8 cellular contexts compared by ENCODE assay signal in genomic region chr3:178084938-178085816, GRCh38.
DNase-seq lines count a peak whose midpoint lies in the region; ATAC-seq and TF ChIP-seq lines count a peak whose summit lies in the region.

No MANE protein-coding gene starts in this region.

- DNase-seq in T47D (ENCODE audit: low read depth in 1 of 2, low spot score in 1 of 2) (peak; percentile 33 to 91), mammary epithelial cell (no peak), SJCRH30 (peak; percentile 64 to 66), choroid plexus epithelial cell (ENCODE audit: low read depth) (peak; percentile 98), left kidney (ENCODE audit: low read depth, low spot score) (peak; percentile 97)
- DNase-seq in stimulated activated CD4-positive, alpha-beta T cell treated with anti-CD3 and anti-CD28 coated beads, Interleukin-1b, Interleukin-23, amount 100 ng/mL, for 4 hours (ENCODE audit: low read depth in 2 of 2): peak; percentile 12 to 14

- in situ Hi-C loops in T47D (cut with HindIII; ENCODE audit: low pct_unique_long_range_greater_than_20kb, low sequenced_read_pairs): no loop called here
- in situ Hi-C loops in mammary epithelial cell (cut with MboI; ENCODE audit: low sequenced_read_pairs in 2 of 2): no loop called here

- H3K4me3 ChIP-seq in mammary epithelial cell (replicated peaks in 1 of 3; ENCODE audit: insufficient read depth in 1 of 3, low read depth in 2 of 3, low read length in 3 of 3): no peak overlapping the region
- no peak overlapping the region for H3K4me3 ChIP-seq in SJCRH30
- H3K4me3 ChIP-seq in choroid plexus epithelial cell (ENCODE audit: low read depth, low read length): no peak overlapping the region

- H3K4me1 ChIP-seq in mammary epithelial cell (ENCODE audit: insufficient read depth, low read length) (no peaks in the 10 kb centered on the region), SJCRH30 (peaks cover 7% of the 10 kb centered on the region)

- H4K20me1 ChIP-seq in mammary epithelial cell (ENCODE audit: insufficient read depth, low read length): no peaks in the 10 kb centered on the region

- WGBS in mammary epithelial cell (ENCODE audit: low coverage, missing lambda C conversion rate): 65% methylated on average over 6 of the region's 6 CpGs

- intact Hi-C loops in mammary epithelial cell (cut with micrococcal nuclease): loop anchor here (10.0 kb wide), 1 partner anchor 300 kb away; no protein-coding TSS in a partner anchor

- H3K9me3 ChIP-seq in mammary epithelial cell (replicated peaks; ENCODE audit: insufficient read depth, low read length): no peaks in the 10 kb centered on the region
- no peaks in the 10 kb centered on the region; the same call in 1 of the 2 replicates for H3K9me3 ChIP-seq in SJCRH30 (replicated peaks)

- H3K4me2 ChIP-seq in mammary epithelial cell (ENCODE audit: insufficient read depth, low read depth, low read length): no peak overlapping the region

- no peak overlapping the region for H2AFZ ChIP-seq in mammary epithelial cell (ENCODE audit: low read depth, low read length)

- no peaks in the 10 kb centered on the region for H3K79me2 ChIP-seq in mammary epithelial cell (ENCODE audit: insufficient read depth, low read length)

- dilution Hi-C loops in mammary epithelial cell (cut with HindIII; ENCODE audit: low sequenced_read_pairs): loop anchor here (5.0 kb wide), 1 partner anchor 93 kb away; no protein-coding TSS in a partner anchor

- BruUV-seq in mammary epithelial cell (replicated peaks; lab: Mats Ljungman, UMichigan): no TSS peak

- no peak overlapping the region for H3K9ac ChIP-seq in mammary epithelial cell (ENCODE audit: insufficient read depth, low read length)

- ATAC-seq in GM19023 (IDR thresholded peaks at IDR 0.05; ENCODE audit: unreplicated experiment) (no peak), GM19455 (IDR thresholded peaks at IDR 0.05; ENCODE audit: unreplicated experiment) (no peak)

- H3K36me3 ChIP-seq in mammary epithelial cell (ENCODE audit: insufficient read depth, low read length): no peaks in the 10 kb centered on the region
- H3K36me3 ChIP-seq in SJCRH30: no peaks in the 10 kb centered on the region

- CTCF ChIA-PET in mammary epithelial cell (lab: Charles Lee; ENCODE audit: low non-redundant PET): no interaction called here

- no peaks in the 10 kb centered on the region for H3K27me3 ChIP-seq in mammary epithelial cell (ENCODE audit: insufficient read depth, low read length)
- no peaks in the 10 kb centered on the region for H3K27me3 ChIP-seq in SJCRH30

- H3K27ac ChIP-seq in mammary epithelial cell (ENCODE audit: insufficient read depth, low read depth, low read length): no peak overlapping the region
- H3K27ac ChIP-seq in SJCRH30: peak overlapping the region; percentile 27; the same call in 1 of the 2 replicates

- no peak for TF ChIP-seq CTCF in mammary epithelial cell (conservative IDR thresholded peaks at IDR 0.05 in 1 of 2, IDR thresholded peaks at IDR 0.05 in 1 of 2; ENCODE audit: extremely low read depth in 1 of 2, insufficient read depth in 1 of 2, low read depth in 1 of 2, low read length in 2 of 2)
- no peak for TF ChIP-seq CTCF in choroid plexus epithelial cell (conservative IDR thresholded peaks at IDR 0.05; ENCODE audit: low read depth, low read length)
